ENCODE assay signal across 18 cellular contexts in the genomic region with DNA sequence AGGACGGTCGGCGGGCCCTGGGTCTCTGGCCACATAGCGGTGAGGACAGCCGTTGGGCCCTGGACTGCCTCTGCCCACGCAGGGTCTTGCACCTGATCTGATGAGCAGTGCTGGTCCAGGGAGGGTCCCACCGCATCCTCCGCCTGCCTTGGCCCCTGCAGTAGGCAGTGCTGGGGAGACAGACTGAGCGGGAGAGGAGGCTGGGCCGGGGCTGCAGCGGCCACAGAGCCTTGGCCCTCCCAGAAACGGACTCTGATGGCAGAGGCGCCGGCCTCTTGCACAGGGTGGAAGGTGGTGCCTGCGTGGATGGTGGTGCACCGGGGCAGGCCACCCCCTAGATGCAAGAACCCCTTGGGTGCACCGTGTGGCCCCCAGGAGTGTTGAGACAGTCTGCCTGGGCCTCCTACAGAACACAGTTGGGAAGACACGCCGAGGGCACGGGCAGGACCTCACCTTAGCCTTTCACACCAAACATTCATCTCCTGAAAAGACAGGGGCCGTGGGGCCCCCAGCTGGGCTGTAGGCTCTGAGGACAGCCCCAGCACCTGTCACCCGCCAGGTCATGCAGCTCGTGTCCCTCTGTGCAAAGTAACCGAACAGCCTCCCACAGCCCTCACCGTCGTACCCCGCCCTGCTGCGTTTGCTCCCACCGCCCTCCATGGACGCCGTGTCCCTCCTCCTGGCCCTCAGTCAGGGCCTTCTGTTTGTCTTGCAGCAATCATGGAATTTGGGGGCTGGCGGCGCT.
"Had no signal": no experiment of that assay in that cellular context is flagged by ENCODE, and none has a peak within 500 bp of the region (broad histone marks: within the 10 kb centered on the region; RNA-seq: fewer than 3 reads in every experiment).

No MANE protein-coding gene starts in this region.

- H3K9me3 Mint-ChIP-seq: activated naive CD4-positive, alpha-beta T cell treated with anti-CD3 and anti-CD28 coated beads, Interleukin-2, amount 50 U/mL, for 72 hours; central memory CD8-positive, alpha-beta T cell; natural killer cell; T-cell; T-helper 2 cell treated with Interferon-gamma antibody and Interleukin-4, amounts not matched to agents 5 μg/mL and 100 μg/mL, for 36 hours had no signal

- H3K27me3 Mint-ChIP-seq: central memory CD8-positive, alpha-beta T cell; T-cell had no signal

- H3K27ac Mint-ChIP-seq: natural killer cell; T-cell; T-helper 2 cell treated with Interferon-gamma antibody and Interleukin-4, amounts not matched to agents 5 μg/mL and 100 μg/mL, for 36 hours had no signal

- ATAC-seq: activated naive CD4-positive, alpha-beta T cell treated with anti-CD3 and anti-CD28 coated beads, Interleukin-2, amount 50 U/mL, for 72 hours; pancreas had no signal

- DNase-seq: activated CD4-positive, alpha-beta T cell treated with anti-CD3 and anti-CD28 coated beads for 1 hour; activated CD4-positive, alpha-beta T cell treated with anti-CD3 and anti-CD28 coated beads, Interleukin-2, amount 50 U/mL, for 48 hours; activated gamma-delta T cell; effector memory CD4-positive, alpha-beta T cell; foreskin melanocyte; left ventricle myocardium inferior; natural killer cell; psoas muscle; stimulated activated CD4-positive, alpha-beta T cell treated with anti-CD3 and anti-CD28 coated beads, Interleukin-4, amount 100 ng/mL, for 24 hours; T-cell; transverse colon had no signal

- H3K27me3 ChIP-seq: breast epithelium, pancreas, right atrium auricular region, transverse colon had no signal

- H3K9me3 ChIP-seq: breast epithelium, left ventricle myocardium inferior, pancreas, psoas muscle, right atrium auricular region, transverse colon had no signal

- H3K27ac ChIP-seq: breast epithelium, left ventricle myocardium inferior, pancreas, psoas muscle, right atrium auricular region, transverse colon, VCaP had no signal

- H3K36me3 Mint-ChIP-seq: natural killer cell had no signal

- H3K4me3 Mint-ChIP-seq: central memory CD8-positive, alpha-beta T cell; natural killer cell; T-cell; T-helper 2 cell treated with Interferon-gamma antibody and Interleukin-4, amounts not matched to agents 5 μg/mL and 100 μg/mL, for 36 hours had no signal
